ENCODE assay signal across 14 cellular contexts in the genomic region with DNA sequence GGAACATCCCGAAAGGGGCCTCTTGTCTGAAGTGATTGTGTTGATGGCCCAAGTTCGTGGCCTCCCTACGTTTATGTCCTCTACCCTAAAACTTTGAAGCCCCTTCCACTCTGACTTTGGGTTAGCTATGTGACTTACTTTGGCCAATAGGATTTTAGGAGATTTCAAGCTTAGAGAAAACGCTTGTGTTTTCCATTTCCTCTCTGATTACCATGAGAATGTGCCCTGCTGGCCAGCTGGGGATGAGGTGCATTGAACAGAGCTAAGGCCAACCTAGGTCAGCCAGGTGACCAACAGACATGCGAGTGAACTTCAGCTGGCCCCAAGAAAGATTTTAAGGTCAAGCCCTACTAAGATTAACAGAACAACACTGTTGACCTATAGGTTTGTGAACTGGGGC.
DNase-seq lines count a peak whose midpoint lies in the region; ATAC-seq and TF ChIP-seq lines count a peak whose summit lies in the region.
"Had no signal": no experiment of that assay in that cellular context is flagged by ENCODE, and none has a peak within 500 bp of the region (broad histone marks: within the 10 kb centered on the region; RNA-seq: fewer than 3 reads in every experiment).

No MANE protein-coding gene starts in this region.

- POLR2A ChIA-PET in WTC11 (lab: Charles Lee), result no interaction called here

- 57% methylated on average over 5 of the region's 5 CpGs for WGBS in smooth muscle cell (ENCODE audit: low lambda C conversion rate)
- WGBS in ovary, 3 donors, result 84 to 89% (median 84%) methylated on average over 5 of the region's 5 CpGs

- H3K27ac Mint-ChIP-seq in WTC11, result no peak overlapping the region
- H3K27ac Mint-ChIP-seq: CD14-positive monocyte; CD4-positive, alpha-beta memory T cell had no signal

- DNase-seq in H7 (peak; percentile 65), WTC11 (ENCODE audit: low spot score) (peak; percentile 31), iPS DF 19.7 (ENCODE audit: low read depth, low spot score) (peak; percentile 61), iPS-NIHi7 (ENCODE audit: extremely low spot score) (peak; percentile 49), smooth muscle cell (lab: John Stamatoyannopoulos, UW; ENCODE audit: unreplicated experiment) (no peak), ovary (no peak), NCI-H2196 (lab: John Stamatoyannopoulos, UW; ENCODE audit: unreplicated experiment) (no peak)
- DNase-seq: 8988T; CD4-positive, alpha-beta memory T cell; IMR-90 had no signal

- H3K4me1 ChIP-seq in smooth muscle cell (ENCODE audit: low read depth), result no peaks in the 10 kb centered on the region
- no peaks in the 10 kb centered on the region for H3K4me1 ChIP-seq in ovary (ENCODE audit: insufficient read depth)

- CTCF ChIA-PET in WTC11 (lab: Charles Lee), result interaction anchor here (0.8 to 2.7 kb wide), 8 partner anchors 10 to 234 kb away, joined by 3 to 9 read pairs (median 4); no protein-coding TSS in a partner anchor

- H4K20me1 ChIP-seq in smooth muscle cell (ENCODE audit: low read depth), result no peaks in the 10 kb centered on the region
- H4K20me1 ChIP-seq: BLaER1 had no signal

- H3K4me1 Mint-ChIP-seq in WTC11, result peaks cover 31% of the 10 kb centered on the region
- H3K4me1 Mint-ChIP-seq: CD4-positive, alpha-beta memory T cell had no signal

- H3K9me3 ChIP-seq in smooth muscle cell (replicated peaks; ENCODE audit: low read depth) (no peaks in the 10 kb centered on the region), ovary (no peaks in the 10 kb centered on the region)
- H3K9me3 ChIP-seq: BLaER1 had no signal

- intact Hi-C loops in ovary (cut with DNase I), result no loop called here

- no peak for TF ChIP-seq POLR2A in ovary (IDR thresholded peaks at IDR 0.05)

- H2AFZ ChIP-seq in smooth muscle cell (ENCODE audit: low read depth), result no peak overlapping the region

- no peaks in the 10 kb centered on the region for H3K36me3 ChIP-seq in H7 (replicated peaks; ENCODE audit: control insufficient read depth, insufficient read depth, low read length)
- H3K36me3 ChIP-seq in smooth muscle cell (ENCODE audit: low read depth), result no peaks in the 10 kb centered on the region
- H3K36me3 ChIP-seq in ovary, result no peaks in the 10 kb centered on the region
- H3K36me3 ChIP-seq: BLaER1 had no signal

- H3K4me3 ChIP-seq in H7 (ENCODE audit: insufficient read depth, low read depth, low read length), result no peak overlapping the region
- H3K4me3 ChIP-seq in smooth muscle cell, result no peak overlapping the region
- no peak overlapping the region for H3K4me3 ChIP-seq in ovary
- H3K4me3 ChIP-seq: BLaER1, K562 had no signal

- TF ChIP-seq CTCF in WTC11 (IDR thresholded peaks at IDR 0.05) (no peak), smooth muscle cell (IDR thresholded peaks at IDR 0.05; ENCODE audit: borderline replicate concordance, insufficient read depth, poor library complexity, severe bottlenecking) (no peak), ovary (IDR thresholded peaks at IDR 0.05) (no peak)

- no peak overlapping the region for H3K4me2 ChIP-seq in smooth muscle cell

- H3K79me2 ChIP-seq in smooth muscle cell (ENCODE audit: low read depth), result no peaks in the 10 kb centered on the region

- H3K27ac ChIP-seq in smooth muscle cell (ENCODE audit: low read depth) (no peak overlapping the region), ovary (no peak overlapping the region)
- H3K27ac ChIP-seq: BLaER1, HL-60 had no signal

- H3K9ac ChIP-seq in smooth muscle cell (ENCODE audit: low read depth), result no peak overlapping the region
- H3K9ac ChIP-seq: BLaER1 had no signal

- H3K4me3 Mint-ChIP-seq in WTC11, result no peak overlapping the region
- H3K4me3 Mint-ChIP-seq: CD14-positive monocyte; CD4-positive, alpha-beta memory T cell had no signal

- no peak for TF ChIP-seq EP300 in ovary (IDR thresholded peaks at IDR 0.05)

- no peaks in the 10 kb centered on the region for H3K27me3 ChIP-seq in H7 (ENCODE audit: control insufficient read depth, insufficient read depth, low read length)
- no peaks in the 10 kb centered on the region for H3K27me3 ChIP-seq in smooth muscle cell (ENCODE audit: low read depth)
- H3K27me3 ChIP-seq in ovary, result no peaks in the 10 kb centered on the region
- H3K27me3 ChIP-seq: BLaER1 had no signal

- no peaks in the 10 kb centered on the region for H3F3A ChIP-seq in smooth muscle cell (ENCODE audit: low read depth)

- peak; percentile 86 for ATAC-seq in WTC11
- ATAC-seq: K562 had no signal

- H3K9me3 Mint-ChIP-seq in WTC11, result peaks cover 2% of the 10 kb centered on the region; the same call in 1 of the 2 replicates
- H3K9me3 Mint-ChIP-seq: CD14-positive monocyte; CD4-positive, alpha-beta memory T cell had no signal

- H3K36me3 Mint-ChIP-seq in WTC11, result no peaks in the 10 kb centered on the region
- H3K36me3 Mint-ChIP-seq: CD4-positive, alpha-beta memory T cell had no signal

- H3K27me3 Mint-ChIP-seq in WTC11 (ENCODE audit: low read depth), result peaks cover 6% of the 10 kb centered on the region
- H3K27me3 Mint-ChIP-seq: CD4-positive, alpha-beta memory T cell had no signal

TF ChIP-seq in WTC11, 78 proteins besides CTCF, POLR2A, EP300 and RAD21:
- TF ChIP-seq, protein P1, sequence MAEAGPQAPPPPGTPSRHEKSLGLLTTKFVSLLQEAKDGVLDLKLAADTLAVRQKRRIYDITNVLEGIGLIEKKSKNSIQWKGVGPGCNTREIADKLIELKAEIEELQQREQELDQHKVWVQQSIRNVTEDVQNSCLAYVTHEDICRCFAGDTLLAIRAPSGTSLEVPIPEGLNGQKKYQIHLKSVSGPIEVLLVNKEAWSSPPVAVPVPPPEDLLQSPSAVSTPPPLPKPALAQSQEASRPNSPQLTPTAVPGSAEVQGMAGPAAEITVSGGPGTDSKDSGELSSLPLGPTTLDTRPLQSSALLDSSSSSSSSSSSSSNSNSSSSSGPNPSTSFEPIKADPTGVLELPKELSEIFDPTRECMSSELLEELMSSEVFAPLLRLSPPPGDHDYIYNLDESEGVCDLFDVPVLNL (CRISPR knock-in tag; IDR thresholded peaks at IDR 0.05; ENCODE audit: borderline replicate concordance, low read depth), result no peak
- no peak for TF ChIP-seq TEAD4 (CRISPR knock-in tag; IDR thresholded peaks at IDR 0.05)
- TF ChIP-seq, protein P2, sequence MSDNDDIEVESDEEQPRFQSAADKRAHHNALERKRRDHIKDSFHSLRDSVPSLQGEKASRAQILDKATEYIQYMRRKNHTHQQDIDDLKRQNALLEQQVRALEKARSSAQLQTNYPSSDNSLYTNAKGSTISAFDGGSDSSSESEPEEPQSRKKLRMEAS (CRISPR knock-in tag; IDR thresholded peaks at IDR 0.05), result no peak
- TF ChIP-seq SMAD3 (CRISPR knock-in tag; IDR thresholded peaks at IDR 0.05; ENCODE audit: borderline replicate concordance), result no peak
- TF ChIP-seq, protein P3, sequence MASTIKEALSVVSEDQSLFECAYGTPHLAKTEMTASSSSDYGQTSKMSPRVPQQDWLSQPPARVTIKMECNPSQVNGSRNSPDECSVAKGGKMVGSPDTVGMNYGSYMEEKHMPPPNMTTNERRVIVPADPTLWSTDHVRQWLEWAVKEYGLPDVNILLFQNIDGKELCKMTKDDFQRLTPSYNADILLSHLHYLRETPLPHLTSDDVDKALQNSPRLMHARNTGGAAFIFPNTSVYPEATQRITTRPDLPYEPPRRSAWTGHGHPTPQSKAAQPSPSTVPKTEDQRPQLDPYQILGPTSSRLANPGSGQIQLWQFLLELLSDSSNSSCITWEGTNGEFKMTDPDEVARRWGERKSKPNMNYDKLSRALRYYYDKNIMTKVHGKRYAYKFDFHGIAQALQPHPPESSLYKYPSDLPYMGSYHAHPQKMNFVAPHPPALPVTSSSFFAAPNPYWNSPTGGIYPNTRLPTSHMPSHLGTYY (CRISPR knock-in tag; IDR thresholded peaks at IDR 0.05), result no peak
- TF ChIP-seq ZNF317 (CRISPR knock-in tag; IDR thresholded peaks at IDR 0.05; ENCODE audit: borderline replicate concordance, low read depth), result no peak
- no peak for TF ChIP-seq NR2C2 (CRISPR knock-in tag; IDR thresholded peaks at IDR 0.05)
- TF ChIP-seq, protein P4, sequence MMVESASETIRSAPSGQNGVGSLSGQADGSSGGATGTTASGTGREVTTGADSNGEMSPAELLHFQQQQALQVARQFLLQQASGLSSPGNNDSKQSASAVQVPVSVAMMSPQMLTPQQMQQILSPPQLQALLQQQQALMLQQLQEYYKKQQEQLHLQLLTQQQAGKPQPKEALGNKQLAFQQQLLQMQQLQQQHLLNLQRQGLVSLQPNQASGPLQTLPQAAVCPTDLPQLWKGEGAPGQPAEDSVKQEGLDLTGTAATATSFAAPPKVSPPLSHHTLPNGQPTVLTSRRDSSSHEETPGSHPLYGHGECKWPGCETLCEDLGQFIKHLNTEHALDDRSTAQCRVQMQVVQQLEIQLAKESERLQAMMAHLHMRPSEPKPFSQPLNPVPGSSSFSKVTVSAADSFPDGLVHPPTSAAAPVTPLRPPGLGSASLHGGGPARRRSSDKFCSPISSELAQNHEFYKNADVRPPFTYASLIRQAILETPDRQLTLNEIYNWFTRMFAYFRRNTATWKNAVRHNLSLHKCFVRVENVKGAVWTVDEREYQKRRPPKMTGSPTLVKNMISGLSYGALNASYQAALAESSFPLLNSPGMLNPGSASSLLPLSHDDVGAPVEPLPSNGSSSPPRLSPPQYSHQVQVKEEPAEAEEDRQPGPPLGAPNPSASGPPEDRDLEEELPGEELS (CRISPR knock-in tag; IDR thresholded peaks at IDR 0.05), result no peak; the same call in 1 of the 2 replicates
- TF ChIP-seq, protein P5, sequence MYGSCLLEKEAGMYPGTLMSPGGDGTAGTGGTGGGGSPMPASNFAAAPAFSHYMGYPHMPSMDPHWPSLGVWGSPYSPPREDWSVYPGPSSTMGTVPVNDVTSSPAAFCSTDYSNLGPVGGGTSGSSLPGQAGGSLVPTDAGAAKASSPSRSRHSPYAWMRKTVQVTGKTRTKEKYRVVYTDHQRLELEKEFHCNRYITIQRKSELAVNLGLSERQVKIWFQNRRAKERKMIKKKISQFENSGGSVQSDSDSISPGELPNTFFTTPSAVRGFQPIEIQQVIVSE (CRISPR knock-in tag; IDR thresholded peaks at IDR 0.05; ENCODE audit: borderline replicate concordance), result no peak

Comparison
In these comparisons a context has a peak if more than half of its experiments do, and no peak if none do; other contexts are left out.
1. DNase-seq: peak in H7 (single experiment), WTC11 (single experiment), iPS DF 19.7 (single experiment) and iPS-NIHi7 (single experiment); none in smooth muscle cell (single experiment), ovary (0 of 5) and NCI-H2196 (single experiment).